In genomic region chr3:150546226-150547044, GRCh38 we compare ENCODE assay signal across 8 cellular contexts. TPM values are rescaled to one million over a fixed set of nuclear protein-coding genes. Genes with fewer than 3 reads are reported as not detected.
A peak's percentile ranks its signal among the peaks of the same experiment; 100 is the strongest.
DNase-seq lines count a peak whose midpoint lies in the region; ATAC-seq and TF ChIP-seq lines count a peak whose summit lies in the region.

Gene EIF2A (plus strand): TSS chr3:150546787. CDS start chr3:150546803, 16 bp downstream.
Gene SERP1 (minus strand): TSS chr3:150546496. CDS start chr3:150546135, 361 bp downstream.

- POLR2A ChIA-PET in PC-3 (lab: Charles Lee; ENCODE audit: unreplicated experiment) = interaction anchor here (0.5 to 1.5 kb wide), 4 partner anchors 23 to 878 kb away, joined by 4 to 6 read pairs (median 4); partner anchors contain the start of gene ERICH6

- peak within 1 kb of the TSS; percentile 77 for H3K4me3 ChIP-seq in PC-3 (ENCODE audit: low read length)
- H3K4me3 ChIP-seq in epithelial cell of esophagus (ENCODE audit: low read length) = peak within 1 kb of the TSS; percentile 84
- H3K4me3 ChIP-seq in mononuclear cell (ENCODE audit: low read length) = peak within 1 kb of the TSS; percentile 74

- DNase-seq in DMS114 treated with DMSO at 0.1 percent for 48 hours (lab: John Stamatoyannopoulos, UW; ENCODE audit: unreplicated experiment) = peak; percentile 94
- peak; percentile 100 for DNase-seq in PC-3
- peak; percentile 99 for DNase-seq in activated T-cell treated with anti-CD3 and anti-CD28 coated beads for 48 hours (ENCODE audit: low read depth)
- peak; percentile 99 for DNase-seq in epithelial cell of esophagus (ENCODE audit: low read depth)
- peak; percentile 98 to 99 for DNase-seq in stimulated activated CD8-positive, alpha-beta memory T cell treated with anti-CD3 and anti-CD28 coated beads, Interleukin-4, amount 100 ng/mL, for 1 hour (ENCODE audit: low read depth in 2 of 2, low spot score in 1 of 2)

- peaks cover 38% of the 10 kb centered on the region for H4K20me1 ChIP-seq in PC-3 (ENCODE audit: low read length)

- peak within 1 kb of the TSS; percentile 83 for H3K27ac ChIP-seq in PC-3 (ENCODE audit: low read length)

- H3K9me2 ChIP-seq in PC-3 (replicated peaks; ENCODE audit: low read length) = no peaks in the 10 kb centered on the region

- peak within 1 kb of the TSS; percentile 86 for H3K4me2 ChIP-seq in PC-3 (ENCODE audit: low read length)

- peaks cover 29% of the 10 kb centered on the region for H3K36me3 ChIP-seq in PC-3 (ENCODE audit: low read depth, low read length)

- peak; percentile 93 for ATAC-seq in GM21576 (IDR thresholded peaks at IDR 0.05; ENCODE audit: unreplicated experiment)
- peak; percentile 90 for ATAC-seq in PC-3

- intact Hi-C loops in PC-3 (cut with micrococcal nuclease) = loop anchor here (2.0 to 5.0 kb wide), 3 partner anchors 56 to 216 kb away; partner anchors contain the start of genes SELENOT and SIAH2

- no TSS peak for BruUV-seq in PC-3 (replicated peaks; lab: Mats Ljungman, UMichigan)

- no peaks in the 10 kb centered on the region for H3F3A ChIP-seq in PC-3 (ENCODE audit: low read length, unreplicated experiment)

- peaks cover 90% of the 10 kb centered on the region for H3K79me2 ChIP-seq in PC-3 (ENCODE audit: low read length)

- H3K9me3 ChIP-seq in PC-3 (ENCODE audit: low read length) = no peaks in the 10 kb centered on the region
- H3K9me3 ChIP-seq in mononuclear cell (ENCODE audit: low read depth, low read length) = no peaks in the 10 kb centered on the region

- TF ChIP-seq RAD21 in Ishikawa (IDR thresholded peaks at IDR 0.05; ENCODE audit: low read depth) = no peak

- no peaks in the 10 kb centered on the region for H3K27me3 ChIP-seq in PC-3 (ENCODE audit: low read length)
- no peaks in the 10 kb centered on the region for H3K27me3 ChIP-seq in mononuclear cell (ENCODE audit: insufficient read depth, low read length)

- H3K9ac ChIP-seq in PC-3 (ENCODE audit: low read length) = peak within 1 kb of the TSS; percentile 89

- TF ChIP-seq CTCF in PC-3 (conservative IDR thresholded peaks at IDR 0.05; ENCODE audit: low read depth, low read length) (no peak), epithelial cell of esophagus (IDR thresholded peaks at IDR 0.05; ENCODE audit: insufficient read depth, low read depth, low read length, missing control alignments) (no peak)

- peak within 1 kb of the TSS; percentile 80 for H2AFZ ChIP-seq in PC-3 (ENCODE audit: low read length)

- peaks cover 33% of the 10 kb centered on the region for H3K4me1 ChIP-seq in PC-3 (ENCODE audit: insufficient read depth, low read length)
- peaks cover 25% of the 10 kb centered on the region for H3K4me1 ChIP-seq in mononuclear cell (ENCODE audit: insufficient read depth, low read length)

- peak; percentile 30; the same call in 1 of the 2 replicates for TF ChIP-seq EP300 in Ishikawa (IDR thresholded peaks at IDR 0.05; ENCODE audit: borderline replicate concordance)

- CTCF ChIA-PET in PC-3 (lab: Charles Lee) = interaction anchor here (0.6 to 1.2 kb wide), 2 partner anchors 18 to 307 kb away, joined by 3 to 4 read pairs; no protein-coding TSS in a partner anchor

TF ChIP-seq in Ishikawa, 13 proteins besides CTCF, POLR2A, EP300 and RAD21:
- peak; percentile 45; the same call in 1 of the 2 replicates for TF ChIP-seq ZBTB7A (IDR thresholded peaks at IDR 0.05; ENCODE audit: low read depth)
- peak; percentile 23; the same call in 1 of the 2 replicates for TF ChIP-seq REST (IDR thresholded peaks at IDR 0.05; ENCODE audit: low read depth)
- TF ChIP-seq CEBPB (IDR thresholded peaks at IDR 0.05) = peak; percentile 14; the same call in 1 of the 2 replicates
- peak; percentile 97 for TF ChIP-seq YY1 (IDR thresholded peaks at IDR 0.05; ENCODE audit: low read depth)
- TF ChIP-seq NFIC (IDR thresholded peaks at IDR 0.05) = peak; percentile 32; the same call in 1 of the 2 replicates
- peak; percentile 96 for TF ChIP-seq CREB1 (IDR thresholded peaks at IDR 0.05; ENCODE audit: low read depth)
- TF ChIP-seq TCF12 (IDR thresholded peaks at IDR 0.05; ENCODE audit: low read depth) = peak; percentile 19; the same call in 1 of the 2 replicates
- peak; percentile 49; the same call in 1 of the 2 replicates for TF ChIP-seq TEAD4 (IDR thresholded peaks at IDR 0.05)
- TF ChIP-seq USF1 (IDR thresholded peaks at IDR 0.05) = 0 out of 2 replicates have a peak, but pooled peaks have one; percentile 10
- peak; percentile 87 for TF ChIP-seq TAF1 (IDR thresholded peaks at IDR 0.05; ENCODE audit: low read depth)
- TF ChIP-seq EGR1 (IDR thresholded peaks at IDR 0.05) = peak; percentile 67; the same call in 1 of the 2 replicates
- peak; percentile 77 for TF ChIP-seq MAX (IDR thresholded peaks at IDR 0.05)
- TF ChIP-seq FOXM1 (IDR thresholded peaks at IDR 0.05; ENCODE audit: borderline replicate concordance, low read depth) = no peak

RNA-seq across cellular contexts. Expression of gene EIF2A, which starts in this region (rescaled TPM):
- 67.9 and 92.4 TPM in 2 replicates for total RNA-seq in PC-3 (2014; rRNA removed)
- total RNA-seq in mononuclear cell = 246 TPM

RNA-seq across cellular contexts. Expression of gene SERP1, which starts in this region (rescaled TPM):
- total RNA-seq in PC-3 (2014; rRNA removed) = 439 and 552 TPM in 2 replicates
- 261 TPM for total RNA-seq in mononuclear cell

Comparison
In these comparisons a context has a peak if more than half of its experiments do, and no peak if none do; other contexts are left out.
1. Peak in every context shown above with its lines: DNase-seq, ATAC-seq, H3K4me3 ChIP-seq and H3K27ac ChIP-seq.